In the genomic region with DNA sequence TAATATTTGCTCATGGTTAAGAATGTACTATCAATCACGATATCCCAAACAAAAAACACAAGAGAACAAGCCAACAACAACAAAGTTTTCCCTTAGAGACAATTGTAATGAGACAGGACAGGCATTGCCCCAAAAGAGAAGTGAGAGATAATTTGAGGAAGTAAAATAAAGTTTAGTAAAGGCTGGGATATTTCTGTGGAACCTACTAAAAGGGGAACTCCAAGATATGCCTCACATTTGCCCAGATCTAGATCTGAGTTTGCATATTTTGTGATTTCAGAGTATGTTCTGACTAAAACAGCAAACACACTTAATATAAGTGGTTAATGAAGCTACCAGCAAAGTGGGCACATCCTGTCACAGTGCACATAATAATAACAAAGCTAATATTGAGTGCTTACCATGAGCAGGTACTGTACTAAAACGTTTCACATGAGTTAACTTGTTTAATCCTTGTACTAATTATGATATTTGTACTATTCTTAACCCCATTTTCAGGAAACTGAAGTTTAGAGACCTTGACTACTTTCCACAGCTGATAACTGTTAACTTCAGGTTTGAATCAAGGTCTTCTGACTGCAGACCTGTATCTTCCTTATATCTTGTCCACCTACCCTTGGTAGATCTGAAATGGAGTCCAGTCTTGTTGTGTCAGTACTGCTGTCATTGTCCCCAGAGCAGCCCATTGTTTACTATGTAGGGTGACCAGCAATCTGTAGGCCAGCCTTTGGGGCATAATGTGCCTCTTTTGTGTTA, we compare ENCODE assay signal across 10 cellular contexts. TPM values are rescaled to one million over a fixed set of nuclear protein-coding genes. Genes with fewer than 3 reads are reported as not detected.
DNase-seq lines count a peak whose midpoint lies in the region; ATAC-seq and TF ChIP-seq lines count a peak whose summit lies in the region.
"Had no signal": no experiment of that assay in that cellular context is flagged by ENCODE, and none has a peak within 500 bp of the region (broad histone marks: within the 10 kb centered on the region; RNA-seq: fewer than 3 reads in every experiment).

No MANE protein-coding gene starts in this region.

- no peak for TF ChIP-seq CTCF in choroid plexus epithelial cell (conservative IDR thresholded peaks at IDR 0.05; ENCODE audit: low read depth, low read length)
- no peak for TF ChIP-seq CTCF in prostate gland (IDR thresholded peaks at IDR 0.05)
- no peak for TF ChIP-seq CTCF in uterus (IDR thresholded peaks at IDR 0.05)
- TF ChIP-seq CTCF in HFFc6 (IDR thresholded peaks at IDR 0.05) = no peak

- intact Hi-C loops in prostate gland (cut with DNase I) = no loop called here
- intact Hi-C loops in uterus (cut with DNase I; ENCODE audit: low total_unique reads) = no loop called here

- H3K4me3 ChIP-seq in choroid plexus epithelial cell (ENCODE audit: low read depth, low read length) (no peak overlapping the region), prostate gland (no peak overlapping the region), uterus (no peak overlapping the region)
- H3K4me3 ChIP-seq: ascending aorta had no signal

- H3K36me3 ChIP-seq in prostate gland (no peaks in the 10 kb centered on the region), uterus (no peaks in the 10 kb centered on the region)
- H3K36me3 ChIP-seq: ascending aorta had no signal

- no peaks in the 10 kb centered on the region for H3K36me3 Mint-ChIP-seq in HFFc6 (ENCODE audit: low read depth)
- H3K36me3 Mint-ChIP-seq: naive thymus-derived CD8-positive, alpha-beta T cell had no signal

- DNase-seq in Ammon's horn (ENCODE audit: low spot score) = peak; percentile 27
- peak; percentile 5 for DNase-seq in choroid plexus epithelial cell (ENCODE audit: low read depth)
- no peak for DNase-seq in prostate gland (ENCODE audit: low spot score)
- no peak for DNase-seq in uterus
- no peak for DNase-seq in LoVo (ENCODE audit: low spot score)
- DNase-seq in HFFc6 = no peak
- DNase-seq: naive thymus-derived CD8-positive, alpha-beta T cell had no signal

- H3K27ac ChIP-seq in prostate gland = no peak overlapping the region
- H3K27ac ChIP-seq in uterus = no peak overlapping the region
- H3K27ac ChIP-seq: ascending aorta had no signal

- TF ChIP-seq POLR2A in prostate gland (IDR thresholded peaks at IDR 0.05) (no peak), uterus (IDR thresholded peaks at IDR 0.05) (no peak)

- H3K9me3 ChIP-seq in prostate gland (no peaks in the 10 kb centered on the region), uterus (no peaks in the 10 kb centered on the region)
- H3K9me3 ChIP-seq: ascending aorta had no signal

- ATAC-seq in GM19455 (IDR thresholded peaks at IDR 0.05; ENCODE audit: unreplicated experiment) (peak; percentile 88), HG03354 (IDR thresholded peaks at IDR 0.05; ENCODE audit: poor library complexity, severe bottlenecking, unreplicated experiment) (peak; percentile 89)

- WGBS in prostate gland = 57% methylated on average over 2 of the region's 2 CpGs

- H3K4me1 ChIP-seq in prostate gland (replicated peaks) (no peaks in the 10 kb centered on the region), uterus (no peaks in the 10 kb centered on the region)

- peaks cover 36% of the 10 kb centered on the region for H3K4me1 Mint-ChIP-seq in HFFc6 (ENCODE audit: low read depth)

- no peak overlapping the region for H3K4me3 Mint-ChIP-seq in HFFc6

- no peaks in the 10 kb centered on the region for H3K9me3 Mint-ChIP-seq in HFFc6
- H3K9me3 Mint-ChIP-seq: naive thymus-derived CD8-positive, alpha-beta T cell had no signal

- H3K27me3 ChIP-seq in prostate gland (replicated peaks; ENCODE audit: insufficient read depth) = no peaks in the 10 kb centered on the region
- no peaks in the 10 kb centered on the region for H3K27me3 ChIP-seq in uterus
- H3K27me3 ChIP-seq: ascending aorta had no signal

- peaks cover 2% of the 10 kb centered on the region; the same call in 1 of the 2 replicates for H3K27me3 Mint-ChIP-seq in HFFc6 (ENCODE audit: insufficient read depth)

- no peak overlapping the region for H3K27ac Mint-ChIP-seq in HFFc6

RNA-seq across cellular contexts. Expression of a gene that starts 26.0 kb away (rescaled TPM):
- total RNA-seq in prostate gland (10 to 100 TPM; 12.6 to 68.9 TPM), uterus (10 to 100 TPM; 14.7 to 67.3 (median 29.2) TPM)
- total RNA-seq in HFFc6 (2021; fragmentation: NEBNext Ultra II Directional; extraction: Animal tissue kit (Norgen Biotek cat#: 25700)) = 10 to 100 TPM; 32.3 to 53.5 (median 43.0) TPM

Comparison
In these comparisons a context has a peak if more than half of its experiments do, and no peak if none do; other contexts are left out.
1. DNase-seq: peak in Ammon's horn (single experiment) and choroid plexus epithelial cell (single experiment); none in prostate gland (single experiment), uterus (0 of 2), LoVo (single experiment) and HFFc6 (single experiment).